Comparison of ENCODE assay signal across 17 cellular contexts in genomic region chr18:77070627-77071026, GRCh38.
DNase-seq lines count a peak whose midpoint lies in the region; ATAC-seq and TF ChIP-seq lines count a peak whose summit lies in the region.
"Had no signal": no experiment of that assay in that cellular context is flagged by ENCODE, and none has a peak within 500 bp of the region (broad histone marks: within the 10 kb centered on the region; RNA-seq: fewer than 3 reads in every experiment).

No MANE protein-coding gene starts in this region.

- no peak for TF ChIP-seq CTCF in CD8-positive, alpha-beta T cell (IDR thresholded peaks at IDR 0.05)
- TF ChIP-seq CTCF in natural killer cell (IDR thresholded peaks at IDR 0.05) = no peak

- H3K9me3 ChIP-seq in BLaER1 treated with 17β-estradiol and CSF1 and Interleukin-3, amounts not matched to agents 10 nM and 100 nM (replicated peaks in 1 of 11) = 0 out of 22 replicates have a peak, but pooled peaks cover 0 to 4% (median 0%) of the 10 kb centered on the region in 11 experiments
- no peaks in the 10 kb centered on the region for H3K9me3 ChIP-seq in CD8-positive, alpha-beta T cell (ENCODE audit: low read length)
- H3K9me3 ChIP-seq: prostate gland, SK-N-SH had no signal

- intact Hi-C loops in CD8-positive, alpha-beta T cell (cut with DNase I, micrococcal nuclease) = loop anchor here in 1 of 2 experiments (1.0 to 2.0 kb wide), 2 partner anchors 7 to 14 kb away; no protein-coding TSS in a partner anchor
- intact Hi-C loops in activated T-helper 2 cell treated with anti-CD3 and anti-CD28 coated beads, Interferon-gamma antibody, Interleukin-2, Interleukin-4, amounts not matched to agents 10 μg/mL and 5 μg/mL and 100 μg/mL, durations not matched to agents 14 hours and 24 hours and 36 hours (cut with micrococcal nuclease) = no loop called here
- intact Hi-C loops in natural killer cell (cut with micrococcal nuclease) (no loop called here), left colon (cut with DNase I, micrococcal nuclease) (no loop called here)

- peaks cover 52 to 86% (median 75%) of the 10 kb centered on the region in 11 experiments for H3K36me3 ChIP-seq in BLaER1 treated with 17β-estradiol and CSF1 and Interleukin-3, amounts not matched to agents 10 nM and 100 nM
- no peaks in the 10 kb centered on the region for H3K36me3 ChIP-seq in CD8-positive, alpha-beta T cell (ENCODE audit: insufficient read depth, low read length)
- H3K36me3 ChIP-seq: prostate gland had no signal

- no peaks in the 10 kb centered on the region for H3K27me3 ChIP-seq in BLaER1 treated with 17β-estradiol and CSF1 and Interleukin-3, amounts not matched to agents 10 nM and 100 nM
- no peaks in the 10 kb centered on the region for H3K27me3 ChIP-seq in CD8-positive, alpha-beta T cell (ENCODE audit: insufficient read depth, low read length)

- peak overlapping the region; percentile 88 for H3K27ac Mint-ChIP-seq in CD8-positive, alpha-beta T cell
- peak overlapping the region; percentile 94 for H3K27ac Mint-ChIP-seq in activated T-helper 2 cell treated with anti-CD3 and anti-CD28 coated beads, Interferon-gamma antibody, Interleukin-2, Interleukin-4, amounts not matched to agents 10 μg/mL and 5 μg/mL and 100 μg/mL, durations not matched to agents 14 hours and 24 hours and 36 hours
- H3K27ac Mint-ChIP-seq in natural killer cell = peak overlapping the region; percentile 94 to 98

- peaks cover 58 to 100% (median 95%) of the 10 kb centered on the region in 10 experiments for H3K4me1 ChIP-seq in BLaER1 treated with 17β-estradiol and CSF1 and Interleukin-3, amounts not matched to agents 10 nM and 100 nM
- H3K4me1 ChIP-seq in CD8-positive, alpha-beta T cell (ENCODE audit: insufficient read depth, low read length) = peaks cover 95% of the 10 kb centered on the region
- H3K4me1 ChIP-seq: prostate gland had no signal

- ATAC-seq in CD8-positive, alpha-beta T cell = no peak
- ATAC-seq in natural killer cell = no peak
- ATAC-seq in left colon = no peak

- H3K27me3 Mint-ChIP-seq in CD8-positive, alpha-beta T cell (ENCODE audit: low read depth) = no peaks in the 10 kb centered on the region
- no peaks in the 10 kb centered on the region for H3K27me3 Mint-ChIP-seq in activated T-helper 2 cell treated with anti-CD3 and anti-CD28 coated beads, Interferon-gamma antibody, Interleukin-2, Interleukin-4, amounts not matched to agents 10 μg/mL and 5 μg/mL and 100 μg/mL, durations not matched to agents 14 hours and 24 hours and 36 hours (ENCODE audit: low read depth)
- no peaks in the 10 kb centered on the region for H3K27me3 Mint-ChIP-seq in natural killer cell (ENCODE audit: low read depth in 2 of 2)

- peaks cover 48% of the 10 kb centered on the region for H3K36me3 Mint-ChIP-seq in CD8-positive, alpha-beta T cell
- peaks cover 73% of the 10 kb centered on the region for H3K36me3 Mint-ChIP-seq in activated T-helper 2 cell treated with anti-CD3 and anti-CD28 coated beads, Interferon-gamma antibody, Interleukin-2, Interleukin-4, amounts not matched to agents 10 μg/mL and 5 μg/mL and 100 μg/mL, durations not matched to agents 14 hours and 24 hours and 36 hours (ENCODE audit: low read depth)
- H3K36me3 Mint-ChIP-seq in natural killer cell = no peaks in the 10 kb centered on the region

- H3K9ac ChIP-seq in BLaER1 treated with 17β-estradiol and CSF1 and Interleukin-3, amounts not matched to agents 10 nM and 100 nM = peak overlapping the region in 3 of 11 experiments; percentile 8 to 22 (median 10); a peak in 3 of 22 replicates
- H3K9ac ChIP-seq: GM23248 had no signal

- DNase-seq in CD8-positive, alpha-beta T cell = no peak
- DNase-seq in activated T-helper 2 cell treated with anti-CD3 and anti-CD28 coated beads, Interferon-gamma antibody, Interleukin-2, Interleukin-4, amounts not matched to agents 10 μg/mL and 5 μg/mL and 100 μg/mL, durations not matched to agents 14 hours and 24 hours and 36 hours (ENCODE audit: low spot score) = no peak
- DNase-seq in natural killer cell (no peak), GOT3 (lab: John Stamatoyannopoulos, UW) (no peak), left colon (no peak)
- no peak for DNase-seq in stimulated activated CD4-positive, alpha-beta T cell treated with anti-CD3 and anti-CD28 coated beads, Interleukin-2, amount 100 ng/mL, for 24 hours
- DNase-seq: activated CD4-positive, CD25-positive, alpha-beta regulatory T cell; activated effector memory CD4-positive, alpha-beta T cell treated with Interleukin-2 at 50 U/mL for 16 hours; caudate nucleus; GF-D8; GM23248; kidney; NCI-H2171; NK-92 treated with Interleukin-12 subunit alpha and Interleukin-12 subunit beta, amount 100 ng/mL, for 24 hours; SK-N-SH had no signal

- peak overlapping the region in 10 of 11 experiments; percentile 43 to 89 (median 85); a peak in 16 of 22 replicates for H3K4me2 ChIP-seq in BLaER1 treated with 17β-estradiol and CSF1 and Interleukin-3, amounts not matched to agents 10 nM and 100 nM

- peaks cover 0 to 46% (median 9%) of the 10 kb centered on the region in 11 experiments; a peak in 12 of 22 replicates for H4K20me1 ChIP-seq in BLaER1 treated with 17β-estradiol and CSF1 and Interleukin-3, amounts not matched to agents 10 nM and 100 nM

- no peak overlapping the region for H3K4me3 ChIP-seq in BLaER1 treated with 17β-estradiol and CSF1 and Interleukin-3, amounts not matched to agents 10 nM and 100 nM
- no peak overlapping the region for H3K4me3 ChIP-seq in CD8-positive, alpha-beta T cell (ENCODE audit: low read depth, low read length)
- H3K4me3 ChIP-seq: GM23248, prostate gland had no signal

- H3K27ac ChIP-seq in BLaER1 treated with 17β-estradiol and CSF1 and Interleukin-3, amounts not matched to agents 10 nM and 100 nM = peak overlapping the region; percentile 17 to 99 (median 98); a peak in 21 of 22 replicates
- no peak overlapping the region for H3K27ac ChIP-seq in CD8-positive, alpha-beta T cell (ENCODE audit: low read depth, low read length)
- H3K27ac ChIP-seq: prostate gland had no signal

- CTCF ChIA-PET in CD8-positive, alpha-beta T cell (lab: Charles Lee) = interaction anchor here (2.3 kb wide), 1 partner anchor 87 kb away, joined by 7 read pairs; no protein-coding TSS in a partner anchor

- peaks cover 96% of the 10 kb centered on the region for H3K4me1 Mint-ChIP-seq in CD8-positive, alpha-beta T cell (ENCODE audit: low read depth)
- peaks cover 96% of the 10 kb centered on the region for H3K4me1 Mint-ChIP-seq in activated T-helper 2 cell treated with anti-CD3 and anti-CD28 coated beads, Interferon-gamma antibody, Interleukin-2, Interleukin-4, amounts not matched to agents 10 μg/mL and 5 μg/mL and 100 μg/mL, durations not matched to agents 14 hours and 24 hours and 36 hours (ENCODE audit: low read depth)
- peaks cover 100% of the 10 kb centered on the region in 2 donors for H3K4me1 Mint-ChIP-seq in natural killer cell

- POLR2A ChIA-PET in CD8-positive, alpha-beta T cell (lab: Charles Lee) = interaction anchor here (0.9 to 1.8 kb wide), 2 partner anchors 32 to 62 kb away, joined by 4 to 6 read pairs; partner anchors contain the start of gene MBP

- no peak overlapping the region for H3K4me3 Mint-ChIP-seq in CD8-positive, alpha-beta T cell
- no peak overlapping the region for H3K4me3 Mint-ChIP-seq in activated T-helper 2 cell treated with anti-CD3 and anti-CD28 coated beads, Interferon-gamma antibody, Interleukin-2, Interleukin-4, amounts not matched to agents 10 μg/mL and 5 μg/mL and 100 μg/mL, durations not matched to agents 14 hours and 24 hours and 36 hours (ENCODE audit: low read depth)
- peak overlapping the region; percentile 83 for H3K4me3 Mint-ChIP-seq in natural killer cell

- H3K9me3 Mint-ChIP-seq in CD8-positive, alpha-beta T cell = no peaks in the 10 kb centered on the region
- no peaks in the 10 kb centered on the region for H3K9me3 Mint-ChIP-seq in activated T-helper 2 cell treated with anti-CD3 and anti-CD28 coated beads, Interferon-gamma antibody, Interleukin-2, Interleukin-4, amounts not matched to agents 10 μg/mL and 5 μg/mL and 100 μg/mL, durations not matched to agents 14 hours and 24 hours and 36 hours
- no peaks in the 10 kb centered on the region for H3K9me3 Mint-ChIP-seq in natural killer cell
